ENCODE assay signal across 1 cellular context in the genomic region with DNA sequence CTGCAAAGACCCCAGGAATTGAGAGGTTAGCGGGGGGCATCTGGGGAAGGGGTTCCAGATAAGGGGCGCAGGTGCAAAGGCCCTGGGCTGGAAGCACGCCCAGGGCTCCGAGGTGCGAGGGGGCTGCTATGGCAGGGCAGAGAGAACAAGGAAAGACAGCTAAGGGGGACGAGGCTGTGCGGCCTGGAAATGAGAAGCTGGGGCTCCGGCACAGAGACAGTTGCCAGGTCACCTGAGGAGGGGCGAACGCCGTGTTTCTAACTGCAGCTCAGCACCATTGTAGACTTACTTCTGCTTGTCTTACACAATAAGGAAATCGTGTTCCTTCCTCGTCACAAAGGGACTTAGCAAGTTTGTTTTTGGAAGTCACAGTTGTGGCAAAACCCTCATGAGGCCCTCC.
TF ChIP-seq lines count a peak whose summit lies in the region.

No MANE protein-coding gene starts in this region.

TF ChIP-seq in HepG2, 621 proteins besides CTCF, POLR2A, EP300 and RAD21 (continued from another document):
- TF ChIP-seq, protein P1, sequence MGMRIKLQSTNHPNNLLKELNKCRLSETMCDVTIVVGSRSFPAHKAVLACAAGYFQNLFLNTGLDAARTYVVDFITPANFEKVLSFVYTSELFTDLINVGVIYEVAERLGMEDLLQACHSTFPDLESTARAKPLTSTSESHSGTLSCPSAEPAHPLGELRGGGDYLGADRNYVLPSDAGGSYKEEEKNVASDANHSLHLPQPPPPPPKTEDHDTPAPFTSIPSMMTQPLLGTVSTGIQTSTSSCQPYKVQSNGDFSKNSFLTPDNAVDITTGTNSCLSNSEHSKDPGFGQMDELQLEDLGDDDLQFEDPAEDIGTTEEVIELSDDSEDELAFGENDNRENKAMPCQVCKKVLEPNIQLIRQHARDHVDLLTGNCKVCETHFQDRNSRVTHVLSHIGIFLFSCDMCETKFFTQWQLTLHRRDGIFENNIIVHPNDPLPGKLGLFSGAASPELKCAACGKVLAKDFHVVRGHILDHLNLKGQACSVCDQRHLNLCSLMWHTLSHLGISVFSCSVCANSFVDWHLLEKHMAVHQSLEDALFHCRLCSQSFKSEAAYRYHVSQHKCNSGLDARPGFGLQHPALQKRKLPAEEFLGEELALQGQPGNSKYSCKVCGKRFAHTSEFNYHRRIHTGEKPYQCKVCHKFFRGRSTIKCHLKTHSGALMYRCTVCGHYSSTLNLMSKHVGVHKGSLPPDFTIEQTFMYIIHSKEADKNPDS (CRISPR knock-in tag; IDR thresholded peaks at IDR 0.05), result no peak
- TF ChIP-seq, protein P2, sequence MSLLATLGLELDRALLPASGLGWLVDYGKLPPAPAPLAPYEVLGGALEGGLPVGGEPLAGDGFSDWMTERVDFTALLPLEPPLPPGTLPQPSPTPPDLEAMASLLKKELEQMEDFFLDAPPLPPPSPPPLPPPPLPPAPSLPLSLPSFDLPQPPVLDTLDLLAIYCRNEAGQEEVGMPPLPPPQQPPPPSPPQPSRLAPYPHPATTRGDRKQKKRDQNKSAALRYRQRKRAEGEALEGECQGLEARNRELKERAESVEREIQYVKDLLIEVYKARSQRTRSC (CRISPR knock-in tag; IDR thresholded peaks at IDR 0.05; ENCODE audit: low read depth), result no peak
- TF ChIP-seq ATRX (CRISPR knock-in tag; IDR thresholded peaks at IDR 0.05; ENCODE audit: borderline replicate concordance) (no peak), PHF8 (CRISPR knock-in tag; IDR thresholded peaks at IDR 0.05) (no peak), FOXM1 (CRISPR knock-in tag; IDR thresholded peaks at IDR 0.05) (no peak)
